In genomic region chr3:73601476-73601875, GRCh38 we compare ENCODE assay signal across 24 cellular contexts. TPM values are rescaled to one million over a fixed set of nuclear protein-coding genes. Genes with fewer than 3 reads are reported as not detected.
DNase-seq lines count a peak whose midpoint lies in the region; ATAC-seq, FAIRE-seq and TF ChIP-seq lines count a peak whose summit lies in the region.
"Had no signal": no experiment of that assay in that cellular context is flagged by ENCODE, and none has a peak within 500 bp of the region (broad histone marks: within the 10 kb centered on the region; RNA-seq: fewer than 3 reads in every experiment).

No MANE protein-coding gene starts in this region.

- TF ChIP-seq EP300 in gastroesophageal sphincter (IDR thresholded peaks at IDR 0.05) (no peak), HepG2 (IDR thresholded peaks at IDR 0.05; ENCODE audit: low read depth in 2 of 2, low read length in 2 of 2) (no peak), HepG2 (CRISPR knock-in tag; IDR thresholded peaks at IDR 0.05; ENCODE audit: borderline replicate concordance) (no peak)

- intact Hi-C loops in ascending aorta (cut with DNase I), result no loop called here
- intact Hi-C loops in uterus (cut with DNase I; ENCODE audit: low total_unique reads), result loop anchor here (10.0 kb wide), 1 partner anchor 77 kb away; no protein-coding TSS in a partner anchor
- intact Hi-C loops in HepG2 (cut with micrococcal nuclease; ENCODE audit: unreplicated experiment), result no loop called here
- intact Hi-C loops in breast epithelium (cut with DNase I; ENCODE audit: low total_unique reads), result no loop called here

- H3K18ac ChIP-seq in trophoblast cell (ENCODE audit: low read length), result no peak overlapping the region

- no peak overlapping the region for H3K4me3 ChIP-seq in ascending aorta
- H3K4me3 ChIP-seq in gastroesophageal sphincter, result no peak overlapping the region
- no peak overlapping the region for H3K4me3 ChIP-seq in trophoblast cell (ENCODE audit: low read depth, low read length)
- H3K4me3 ChIP-seq in uterus, result no peak overlapping the region
- H3K4me3 ChIP-seq in HepG2 (replicated peaks in 1 of 3; ENCODE audit: insufficient read depth in 1 of 3, low read depth in 2 of 3, low read length in 3 of 3), result no peak overlapping the region
- H3K4me3 ChIP-seq in breast epithelium, result no peak overlapping the region
- H3K4me3 ChIP-seq: HAP-1, SJSA1 had no signal

- no peak overlapping the region for H4K91ac ChIP-seq in trophoblast cell (ENCODE audit: low read depth, low read length)

- no peak overlapping the region for H4K8ac ChIP-seq in trophoblast cell (ENCODE audit: low read depth, low read length)

- no peak for TF ChIP-seq POLR2A in gastroesophageal sphincter (IDR thresholded peaks at IDR 0.05)
- TF ChIP-seq POLR2A in uterus (IDR thresholded peaks at IDR 0.05), result no peak
- no peak for TF ChIP-seq POLR2A in HepG2 (IDR thresholded peaks at IDR 0.05; ENCODE audit: insufficient read depth in 1 of 2, low read depth in 2 of 2, low read length in 2 of 2)
- TF ChIP-seq POLR2A in breast epithelium (IDR thresholded peaks at IDR 0.05), result no peak

- H3K9me3 ChIP-seq in ascending aorta (no peaks in the 10 kb centered on the region), gastroesophageal sphincter (no peaks in the 10 kb centered on the region), trophoblast cell (ENCODE audit: insufficient read depth, low read depth, low read length) (no peaks in the 10 kb centered on the region), uterus (no peaks in the 10 kb centered on the region), HepG2 (ENCODE audit: low read length) (no peaks in the 10 kb centered on the region), breast epithelium (no peaks in the 10 kb centered on the region)
- H3K9me3 ChIP-seq: HAP-1, SJSA1 had no signal

- no peaks in the 10 kb centered on the region for H3K27me3 ChIP-seq in ascending aorta
- no peaks in the 10 kb centered on the region for H3K27me3 ChIP-seq in gastroesophageal sphincter
- no peaks in the 10 kb centered on the region for H3K27me3 ChIP-seq in trophoblast cell (ENCODE audit: insufficient read depth, low read length)
- no peaks in the 10 kb centered on the region for H3K27me3 ChIP-seq in uterus
- H3K27me3 ChIP-seq in HepG2 (ENCODE audit: control insufficient read depth in 1 of 2, insufficient read depth in 2 of 2, low read length in 2 of 2), result no peaks in the 10 kb centered on the region
- H3K27me3 ChIP-seq in breast epithelium, result no peaks in the 10 kb centered on the region
- H3K27me3 ChIP-seq: SJSA1 had no signal

- FAIRE-seq in HepG2 (lab: Jason Lieb, UNC), result no peak
- FAIRE-seq: D721Med, GM12892 had no signal

- H3K9ac ChIP-seq in trophoblast cell (ENCODE audit: low read length), result no peak overlapping the region
- H3K9ac ChIP-seq in HepG2 (ENCODE audit: insufficient read depth, low read depth, low read length), result no peak overlapping the region

- peaks cover 7% of the 10 kb centered on the region for H3K79me1 ChIP-seq in trophoblast cell (ENCODE audit: low read length)

- no peak for DNase-seq in ascending aorta (ENCODE audit: low spot score in 2 of 2)
- DNase-seq in trophoblast cell, result no peak
- no peak for DNase-seq in uterus
- no peak for DNase-seq in HepG2 (ENCODE audit: low spot score)
- DNase-seq in breast epithelium (ENCODE audit: low spot score in 2 of 2), result no peak
- DNase-seq: activated CD4-positive, alpha-beta T cell treated with anti-CD3 and anti-CD28 coated beads for 4 hours; activated naive CD4-positive, alpha-beta T cell treated with Interleukin-2 at 50 U/mL for 16 hours; activated T-cell treated with anti-CD3 and anti-CD28 coated beads, Interleukin-2, amount 50 U/mL, for 48 hours; central memory CD4-positive, alpha-beta T cell; dermis blood vessel endothelial cell; head of caudate nucleus; Kasumi-1; MV-4-11; NCI-H1694; NCI-H526 treated with DMSO at 0.1 percent for 48 hours; stimulated activated CD4-positive, alpha-beta T cell treated with anti-CD3 and anti-CD28 coated beads, Interleukin-1b, Interleukin-23, amount 100 ng/mL, for 48 hours; T-helper 17 cell had no signal

- TF ChIP-seq RAD21 in HepG2 (CRISPR knock-in tag; IDR thresholded peaks at IDR 0.05), result no peak

- in situ Hi-C loops in HepG2 (cut with HindIII; ENCODE audit: extremely low pct_ligation_motif_present, low pct_unique_long_range_greater_than_20kb), result no loop called here

- no peak overlapping the region for H2BK5ac ChIP-seq in trophoblast cell (ENCODE audit: low read depth, low read length, poor library complexity)

- H4K20me1 ChIP-seq in HepG2 (ENCODE audit: insufficient read depth, low read length), result no peaks in the 10 kb centered on the region

- H2BK12ac ChIP-seq in trophoblast cell (ENCODE audit: low read length), result no peak overlapping the region

- no peak overlapping the region for H3K4ac ChIP-seq in trophoblast cell (ENCODE audit: low read depth, low read length)

- 67 to 86% methylated on average over 2 of the region's 2 CpGs for WGBS in gastroesophageal sphincter (ENCODE audit: low coverage in 1 of 2), 2 donors
- WGBS in trophoblast cell (ENCODE audit: extremely low coverage, insufficient coverage, insufficient read length), result no CpG with 5 or more reads among the region's 2 CpGs
- WGBS in HepG2 (ENCODE audit: low lambda C conversion rate), result 25% methylated on average over 2 of the region's 2 CpGs

- BruUV-seq in HepG2 (replicated peaks; lab: Mats Ljungman, UMichigan), result no TSS peak

- H3K23ac ChIP-seq in trophoblast cell (ENCODE audit: low read length), result no peak overlapping the region

- no peak for TF ChIP-seq CTCF in ascending aorta (IDR thresholded peaks at IDR 0.05)
- TF ChIP-seq CTCF in gastroesophageal sphincter (IDR thresholded peaks at IDR 0.05), result no peak
- TF ChIP-seq CTCF in uterus (IDR thresholded peaks at IDR 0.05), result no peak
- no peak for TF ChIP-seq CTCF in HepG2 (CRISPR knock-in tag; IDR thresholded peaks at IDR 0.05)
- no peak for TF ChIP-seq CTCF in breast epithelium (IDR thresholded peaks at IDR 0.05)

- H3K79me2 ChIP-seq in trophoblast cell (ENCODE audit: control insufficient read depth, insufficient read depth, low read length, poor library complexity) (no peaks in the 10 kb centered on the region), HepG2 (ENCODE audit: insufficient read depth, low read length) (no peaks in the 10 kb centered on the region)

- H3K27ac ChIP-seq in ascending aorta, result peak overlapping the region; percentile 31 to 37
- H3K27ac ChIP-seq in gastroesophageal sphincter, result peak overlapping the region; percentile 73 to 97 (median 82)
- peak overlapping the region; percentile 74 for H3K27ac ChIP-seq in trophoblast cell (ENCODE audit: low read depth, low read length)
- H3K27ac ChIP-seq in uterus, result peak overlapping the region; percentile 56 to 72
- no peak overlapping the region for H3K27ac ChIP-seq in HepG2 (ENCODE audit: extremely low read length, insufficient read depth, low read length)
- H3K27ac ChIP-seq in breast epithelium, result peak overlapping the region in 1 of 2 donors; percentile 59
- H3K27ac ChIP-seq: SJSA1 had no signal

- H3K4me2 ChIP-seq in trophoblast cell (ENCODE audit: low read length), result no peak overlapping the region
- H3K4me2 ChIP-seq in HepG2 (ENCODE audit: low read depth, low read length), result no peak overlapping the region

- CTCF ChIA-PET in HepG2 (lab: Yijun Ruan, JAX; ENCODE audit: low intra/inter-chr PET ratio, low total read pairs), result no interaction called here

- POLR2A ChIA-PET in HepG2 (lab: Yijun Ruan, JAX), result no interaction called here

- H4K12ac ChIP-seq in trophoblast cell (ENCODE audit: low read depth, low read length), result no peak overlapping the region

- H3K36me3 ChIP-seq in ascending aorta (peaks cover 7 to 10% of the 10 kb centered on the region in 2 donors), gastroesophageal sphincter (peaks cover 0 to 11% of the 10 kb centered on the region in 2 donors), trophoblast cell (ENCODE audit: control insufficient read depth in 1 of 2, insufficient read depth in 2 of 2, low read length in 2 of 2) (peaks cover 9% of the 10 kb centered on the region in 2 experiments), uterus (no peaks in the 10 kb centered on the region), HepG2 (replicated peaks in 1 of 2; ENCODE audit: control insufficient read depth in 1 of 2, insufficient read depth in 2 of 2, low read length in 2 of 2) (no peaks in the 10 kb centered on the region), breast epithelium (no peaks in the 10 kb centered on the region)
- H3K36me3 ChIP-seq: HAP-1, SJSA1 had no signal

- ATAC-seq in gastroesophageal sphincter (no peak), HepG2 (no peak)
- no peak for ATAC-seq in activated CD4-positive, CD25-positive, alpha-beta regulatory T cell treated with anti-CD3 and anti-CD28 coated beads, Interleukin-2, amount 50 U/mL, for 24 hours
- ATAC-seq: left lobe of liver, T-helper 17 cell had no signal

- H3K4me1 ChIP-seq in ascending aorta (peaks cover 4 to 54% of the 10 kb centered on the region in 2 donors), gastroesophageal sphincter (peaks cover 55 to 100% (median 59%) of the 10 kb centered on the region in 3 donors), trophoblast cell (ENCODE audit: control insufficient read depth in 1 of 2, insufficient read depth in 2 of 2, low read length in 2 of 2) (peaks cover 16 to 21% of the 10 kb centered on the region in 2 experiments), uterus (peaks cover 16 to 37% of the 10 kb centered on the region in 2 donors), HepG2 (ENCODE audit: insufficient read depth, low read length) (no peaks in the 10 kb centered on the region), breast epithelium (peaks cover 3 to 4% of the 10 kb centered on the region in 2 donors)
- H3K4me1 ChIP-seq: SJSA1 had no signal

- no peak overlapping the region for H2AFZ ChIP-seq in trophoblast cell (ENCODE audit: insufficient read depth, low read length, poor library complexity)
- no peak overlapping the region for H2AFZ ChIP-seq in HepG2 (ENCODE audit: low read length)

- H2BK120ac ChIP-seq in trophoblast cell (ENCODE audit: insufficient read depth, low read length, poor library complexity), result no peak overlapping the region

- H3K14ac ChIP-seq in trophoblast cell (ENCODE audit: low read length), result no peak overlapping the region

- H2AK5ac ChIP-seq in trophoblast cell (ENCODE audit: low read length), result no peak overlapping the region

RNA-seq across cellular contexts. Expression of gene PDZRN3, which starts 23.3 kb away (rescaled TPM):
- total RNA-seq in ascending aorta, result 71.9 TPM
- total RNA-seq in gastroesophageal sphincter, result 100 to 1,000 TPM; 227 to 305 (median 265) TPM
- 32.0 and 35.4 TPM in 2 replicates for polyA plus RNA-seq in trophoblast cell (2013)
- total RNA-seq in uterus, result 100 to 1,000 TPM in 2 of 4 donors, 10 to 100 TPM in 2; 87.3 to 268 (median 107) TPM
- not detected in 2 replicates for total RNA-seq in HepG2 (2016; rRNA removed; fragmentation: Illumina TruSeq; extraction: Trizol)
- total RNA-seq in HepG2 (2016; cell fraction: cytosol; rRNA removed; fragmentation: Illumina TruSeq; extraction: Trizol; ENCODE audit: low read depth), result not detected in 2 replicates
- total RNA-seq in HepG2 (2016; cell fraction: insoluble cytoplasmic fraction; rRNA removed; fragmentation: Illumina TruSeq; extraction: Trizol), result not detected in 2 replicates
- total RNA-seq in HepG2 (2016; cell fraction: membrane; rRNA removed; fragmentation: Illumina TruSeq; extraction: Trizol), result not detected in 2 replicates
- total RNA-seq in HepG2 (2016; cell fraction: nucleus; rRNA removed; fragmentation: Illumina TruSeq; extraction: Trizol), result not detected in 2 replicates
- not detected in 2 replicates for polyA plus RNA-seq in HepG2 (2011; rRNA removed)
- polyA plus RNA-seq in HepG2 (2011; cell fraction: cytosol; rRNA removed), result not detected in 2 replicates
- not detected in 2 replicates for polyA plus RNA-seq in HepG2 (2011; cell fraction: nucleus; rRNA removed)
- polyA plus RNA-seq in HepG2 (2012), result not detected in 2 replicates
- not detected in 2 replicates for polyA plus RNA-seq in HepG2 (2016; cell fraction: cytosol; fragmentation: Illumina TruSeq; extraction: Trizol; ENCODE audit: low read depth)
- polyA plus RNA-seq in HepG2 (2016; cell fraction: insoluble cytoplasmic fraction; fragmentation: Illumina TruSeq; extraction: Trizol; ENCODE audit: low read depth), result not detected in 2 replicates
- polyA plus RNA-seq in HepG2 (2016; cell fraction: membrane; fragmentation: Illumina TruSeq; extraction: Trizol; ENCODE audit: low read depth), result not detected in 2 replicates
- polyA plus RNA-seq in HepG2 (2016; cell fraction: nucleus; fragmentation: Illumina TruSeq; extraction: Trizol; ENCODE audit: insufficient read depth, low read depth), result not detected in 2 replicates
- not detected in 2 replicates for polyA minus RNA-seq in HepG2 (2011; rRNA and poly(A)+ RNA removed; ENCODE audit: low replicate concordance)
- polyA minus RNA-seq in HepG2 (2011; cell fraction: cytosol; rRNA and poly(A)+ RNA removed), result not detected in 2 replicates
- polyA minus RNA-seq in HepG2 (2011; cell fraction: nucleus; rRNA and poly(A)+ RNA removed), result not detected in 2 replicates
- total RNA-seq in breast epithelium, result 10 to 100 TPM; 36.0 to 79.6 (median 37.6) TPM
- total RNA-seq: T-helper 17 cell had no signal

Comparison
In these comparisons a context has a peak if more than half of its experiments do, and no peak if none do; other contexts are left out.
1. RNA of gene PDZRN3, which starts 23.3 kb away (total RNA-seq): 227 to 305 TPM in gastroesophageal sphincter, 87.3 to 268 TPM in uterus, 71.9 TPM in ascending aorta (single experiment) and 36.0 to 79.6 TPM in breast epithelium; not detected in HepG2; every median in the first group is over 10 times any median in the second.